Comparison of ENCODE assay signal across 8 cellular contexts in genomic region chr11:90222459-90223247, GRCh38. TPM values are rescaled to one million over a fixed set of nuclear protein-coding genes. Genes with fewer than 3 reads are reported as not detected.
DNase-seq lines count a peak whose midpoint lies in the region; ATAC-seq and TF ChIP-seq lines count a peak whose summit lies in the region.

TSS of gene CHORDC1 (minus strand) at chr11:90223049. CDS start at chr11:90222954, 95 bp downstream.

- peaks cover 30% of the 10 kb centered on the region for H3K36me3 Mint-ChIP-seq in HFFc6 (ENCODE audit: low read depth)
- H3K36me3 Mint-ChIP-seq in activated naive CD4-positive, alpha-beta T cell treated with anti-CD3 and anti-CD28 coated beads, Interleukin-2, amount 50 U/mL, for 24 hours = peaks cover 25% of the 10 kb centered on the region

- peak within 1 kb of the TSS; percentile 95 for H3K27ac Mint-ChIP-seq in HFFc6
- peak within 1 kb of the TSS; percentile 96 for H3K27ac Mint-ChIP-seq in activated naive CD4-positive, alpha-beta T cell treated with anti-CD3 and anti-CD28 coated beads, Interleukin-2, amount 50 U/mL, for 24 hours

- peaks cover 37% of the 10 kb centered on the region for H3K4me1 Mint-ChIP-seq in HFFc6 (ENCODE audit: low read depth)
- peaks cover 56% of the 10 kb centered on the region for H3K4me1 Mint-ChIP-seq in activated naive CD4-positive, alpha-beta T cell treated with anti-CD3 and anti-CD28 coated beads, Interleukin-2, amount 50 U/mL, for 24 hours

- peaks cover 5% of the 10 kb centered on the region for H3K9me3 Mint-ChIP-seq in HFFc6
- no peaks in the 10 kb centered on the region for H3K9me3 Mint-ChIP-seq in activated naive CD4-positive, alpha-beta T cell treated with anti-CD3 and anti-CD28 coated beads, Interleukin-2, amount 50 U/mL, for 24 hours

- no peaks in the 10 kb centered on the region; the same call in 1 of the 2 replicates for H3K27me3 Mint-ChIP-seq in HFFc6 (ENCODE audit: insufficient read depth)
- H3K27me3 Mint-ChIP-seq in activated naive CD4-positive, alpha-beta T cell treated with anti-CD3 and anti-CD28 coated beads, Interleukin-2, amount 50 U/mL, for 24 hours = no peaks in the 10 kb centered on the region

- no peak for TF ChIP-seq CTCF in HFFc6 (IDR thresholded peaks at IDR 0.05)

- ATAC-seq in SK-N-SH treated with all-trans-retinoic acid at 6 μM for 48 hours = peak; percentile 93

- DNase-seq in HFFc6 = peak; percentile 77
- peak; percentile 94 for DNase-seq in NAMALWA (ENCODE audit: low spot score)
- DNase-seq in glomerular visceral epithelial cell (ENCODE audit: extremely low spot score) = peak; percentile 87
- DNase-seq in occipital lobe (lab: John Stamatoyannopoulos, UW) = peak; percentile 88

- peak within 1 kb of the TSS; percentile 100 for H3K4me3 Mint-ChIP-seq in HFFc6
- H3K4me3 Mint-ChIP-seq in activated naive CD4-positive, alpha-beta T cell treated with anti-CD3 and anti-CD28 coated beads, Interleukin-2, amount 50 U/mL, for 24 hours = peak within 1 kb of the TSS; percentile 95

- peak within 1 kb of the TSS; percentile 90 for H3K27ac ChIP-seq in temporal lobe (ENCODE audit: low read depth, low read length)

- H3K4me3 ChIP-seq in GM08714 (ENCODE audit: low read length) = peak within 1 kb of the TSS; percentile 96

TF ChIP-seq in SK-N-SH treated with all-trans-retinoic acid at 6 μM for 48 hours, 23 proteins besides CTCF, POLR2A, EP300 and RAD21:
- TF ChIP-seq ZFP3 (CRISPR knock-in tag; IDR thresholded peaks at IDR 0.05) (no peak), TOX (CRISPR knock-in tag; IDR thresholded peaks at IDR 0.05; ENCODE audit: borderline replicate concordance) (no peak), BACH2 (CRISPR knock-in tag; IDR thresholded peaks at IDR 0.05; ENCODE audit: borderline replicate concordance) (no peak), ZNF8 (CRISPR knock-in tag; IDR thresholded peaks at IDR 0.05) (no peak)

RNA-seq across cellular contexts. Expression of gene CHORDC1, which starts in this region (rescaled TPM):
- total RNA-seq in HFFc6 (2021; fragmentation: NEBNext Ultra II Directional; extraction: Animal tissue kit (Norgen Biotek cat#: 25700)) = 10 to 100 TPM; 45.3 to 65.4 (median 54.1) TPM
- total RNA-seq in occipital lobe = 68.9 TPM
- total RNA-seq in temporal lobe = 43.5 TPM

Comparison
In these comparisons a context has a peak if more than half of its experiments do, and no peak if none do; other contexts are left out.
1. Peak in every context shown above with its lines: DNase-seq, ATAC-seq, H3K4me3 ChIP-seq and H3K27ac ChIP-seq.